ENCODE assay signal across 17 cellular contexts in genomic region chr19:28874742-28875141, GRCh38.
"Had no signal": no experiment of that assay in that cellular context is flagged by ENCODE, and none has a peak within 500 bp of the region (broad histone marks: within the 10 kb centered on the region; RNA-seq: fewer than 3 reads in every experiment).

No MANE protein-coding gene starts in this region.

- H3K27ac ChIP-seq: ascending aorta, brain microvascular endothelial cell, foreskin keratinocyte, left lung, thoracic aorta had no signal

- FAIRE-seq: TTC549 had no signal

- DNase-seq: activated gamma-delta T cell treated with Interleukin-2 at 50 U/mL for 16 hours; activated T-cell treated with anti-CD3 and anti-CD28 coated beads, Interleukin-2, amount 50 U/mL, for 1 hour; brain microvascular endothelial cell; central memory CD4-positive, alpha-beta T cell; dermis blood vessel endothelial cell; effector memory CD4-positive, alpha-beta T cell; foreskin keratinocyte; immature natural killer cell; left lung; naive thymus-derived CD8-positive, alpha-beta T cell; retina; stimulated activated CD4-positive, alpha-beta T cell treated with anti-CD3 and anti-CD28 coated beads, Interleukin-4, amount 100 ng/mL, for 24 hours; stimulated activated naive CD4-positive, alpha-beta T cell treated with Interleukin-2 at 50 U/mL for 16 hours had no signal

- H3K27me3 ChIP-seq: ascending aorta, brain microvascular endothelial cell, foreskin keratinocyte had no signal

- H3K9me3 ChIP-seq: ascending aorta, left lung, thoracic aorta had no signal

- H3K4me1 ChIP-seq: ascending aorta, foreskin keratinocyte, left lung had no signal

- H3K4me3 ChIP-seq: ascending aorta, left lung, thoracic aorta had no signal

- ATAC-seq: activated naive CD4-positive, alpha-beta T cell treated with anti-CD3 and anti-CD28 coated beads, Interleukin-2, amount 50 U/mL, for 72 hours; foreskin keratinocyte; left lung; naive thymus-derived CD8-positive, alpha-beta T cell had no signal

- H3K36me3 ChIP-seq: ascending aorta, brain microvascular endothelial cell, left lung, thoracic aorta had no signal
